ENCODE assay signal across 8 cellular contexts in the genomic region with DNA sequence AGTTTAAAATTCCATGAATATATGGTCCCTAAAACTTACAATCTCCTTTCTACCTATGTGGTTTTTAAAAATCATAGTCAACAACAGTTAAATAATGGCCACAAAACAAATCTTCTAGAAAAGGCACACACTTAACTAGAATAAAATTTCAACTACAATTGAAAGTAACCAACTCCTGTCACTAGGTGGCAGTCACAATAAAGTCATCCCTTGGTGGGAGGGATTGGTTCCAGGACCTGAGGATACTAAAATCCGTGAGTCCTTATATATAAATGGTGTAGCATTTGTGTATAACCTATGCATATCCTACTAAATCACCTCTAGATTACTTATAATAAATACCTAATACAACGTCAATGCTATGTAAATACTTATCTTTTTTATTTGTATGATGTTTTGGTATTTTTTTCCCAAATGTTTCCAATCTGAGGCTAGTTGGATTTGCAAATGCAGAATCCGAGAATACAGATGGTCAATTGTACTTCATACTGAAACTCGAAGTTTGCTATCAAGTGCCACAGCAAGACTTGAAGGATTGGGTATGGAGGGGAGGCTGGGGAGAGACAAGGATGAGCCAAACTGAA.
DNase-seq lines count a peak whose midpoint lies in the region; TF ChIP-seq lines count a peak whose summit lies in the region.

No MANE protein-coding gene starts in this region.

- DNase-seq in dermis blood vessel endothelial cell (peak; percentile 69), lung microvascular endothelial cell (ENCODE audit: low read depth in 2 of 2) (peak; percentile 70 to 72), NCI-H446 treated with DMSO at 0.1 percent for 48 hours (lab: John Stamatoyannopoulos, UW) (no peak), retina (no peak)
- DNase-seq in activated CD8-positive, alpha-beta memory T cell treated with anti-CD3 and anti-CD28 coated beads, Interleukin-2, amount 50 U/mL, for 4 hours = no peak

- H3K79me2 ChIP-seq in OCI-LY3 (ENCODE audit: low read length) = no peaks in the 10 kb centered on the region

- POLR2A ChIA-PET in HEK293 (lab: Yijun Ruan, JAX) = no interaction called here

- H3K27ac ChIP-seq in C4-2B (peak overlapping the region; percentile 57), HEK293 (ENCODE audit: extremely low read depth, low read depth, low read length) (no peak overlapping the region), OCI-LY3 (ENCODE audit: low read length) (no peak overlapping the region)

- no peak overlapping the region for H3K4me2 ChIP-seq in OCI-LY3 (ENCODE audit: low read length)

- CTCF ChIA-PET in HEK293 (lab: Yijun Ruan, JAX) = interaction anchor here (0.6 to 2.6 kb wide), 22 partner anchors 8 to 298 kb away, joined by 3 to 20 read pairs (median 4); no protein-coding TSS in a partner anchor

- H3K9me3 ChIP-seq in HEK293 (ENCODE audit: control insufficient read depth, insufficient read depth, low read depth, low read length) (no peaks in the 10 kb centered on the region), OCI-LY3 (ENCODE audit: insufficient read depth, low read length) (no peaks in the 10 kb centered on the region)

- H3K4me1 ChIP-seq in HEK293 (ENCODE audit: control insufficient read depth, insufficient read depth, low read length) (0 out of 2 replicates have a peak, but pooled peaks cover 2% of the 10 kb centered on the region), OCI-LY3 (ENCODE audit: low read length) (peaks cover 8% of the 10 kb centered on the region; the same call in 1 of the 2 replicates)

- peak; percentile 85 for TF ChIP-seq CTCF in C4-2B (conservative IDR thresholded peaks at IDR 0.05)
- no peak for TF ChIP-seq CTCF in HEK293 (tag by site-specific recombination; IDR thresholded peaks at IDR 0.05)
- TF ChIP-seq CTCF in OCI-LY3 (IDR thresholded peaks at IDR 0.05; ENCODE audit: low read depth, low read length) = peak; percentile 77

- H3K4me3 ChIP-seq in HEK293 (ENCODE audit: low read depth, low read length) (no peak overlapping the region), OCI-LY3 (ENCODE audit: low read length) (no peak overlapping the region)

- peaks cover 6% of the 10 kb centered on the region; the same call in 1 of the 2 replicates for H3K27me3 ChIP-seq in OCI-LY3 (ENCODE audit: low read depth, low read length)

- H3K36me3 ChIP-seq in HEK293 (ENCODE audit: control insufficient read depth in 2 of 2, insufficient read depth in 1 of 2, low read length in 2 of 2) (no peaks in the 10 kb centered on the region), OCI-LY3 (replicated peaks; ENCODE audit: low read depth, low read length) (no peaks in the 10 kb centered on the region)

- H3K9ac ChIP-seq in OCI-LY3 (ENCODE audit: low read length) = no peak overlapping the region

- H4K20me1 ChIP-seq in OCI-LY3 (ENCODE audit: insufficient read depth, low read length) = no peaks in the 10 kb centered on the region

- no peak overlapping the region for H2AFZ ChIP-seq in OCI-LY3 (ENCODE audit: low read depth, low read length)

TF ChIP-seq in HEK293, 187 proteins besides CTCF, POLR2A, EP300 and RAD21:
- TF ChIP-seq ZNF654 (tag by site-specific recombination; IDR thresholded peaks at IDR 0.05; ENCODE audit: low read depth) = peak; percentile 72
- TF ChIP-seq ZNF112 (tag by site-specific recombination; IDR thresholded peaks at IDR 0.05) = no peak
- no peak for TF ChIP-seq ZNF423 (tag by site-specific recombination; IDR thresholded peaks at IDR 0.05)

Comparison
In these comparisons a context has a peak if more than half of its experiments do, and no peak if none do; other contexts are left out.
1. DNase-seq: peak in dermis blood vessel endothelial cell (single experiment) and lung microvascular endothelial cell (2 of 2); none in NCI-H446 treated with DMSO at 0.1 percent for 48 hours (single experiment), activated CD8-positive, alpha-beta memory T cell treated with anti-CD3 and anti-CD28 coated beads, Interleukin-2, amount 50 U/mL, for 4 hours (single experiment) and retina (single experiment).